1 cellular context compared by ENCODE assay signal in genomic region chrX:53713987-53714579, GRCh38.
TF ChIP-seq lines count a peak whose summit lies in the region.

No MANE protein-coding gene starts in this region.

TF ChIP-seq in K562, 482 proteins besides CTCF, POLR2A, EP300 and RAD21 (continued from another document):
- TF ChIP-seq, protein P1, sequence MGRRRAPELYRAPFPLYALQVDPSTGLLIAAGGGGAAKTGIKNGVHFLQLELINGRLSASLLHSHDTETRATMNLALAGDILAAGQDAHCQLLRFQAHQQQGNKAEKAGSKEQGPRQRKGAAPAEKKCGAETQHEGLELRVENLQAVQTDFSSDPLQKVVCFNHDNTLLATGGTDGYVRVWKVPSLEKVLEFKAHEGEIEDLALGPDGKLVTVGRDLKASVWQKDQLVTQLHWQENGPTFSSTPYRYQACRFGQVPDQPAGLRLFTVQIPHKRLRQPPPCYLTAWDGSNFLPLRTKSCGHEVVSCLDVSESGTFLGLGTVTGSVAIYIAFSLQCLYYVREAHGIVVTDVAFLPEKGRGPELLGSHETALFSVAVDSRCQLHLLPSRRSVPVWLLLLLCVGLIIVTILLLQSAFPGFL (CRISPR knock-in tag; IDR thresholded peaks at IDR 0.05): no peak
- TF ChIP-seq CEBPG (CRISPR knock-in tag; IDR thresholded peaks at IDR 0.05) (peak; percentile 37; the same call in 1 of the 2 replicates), CEBPG (tag; conservative IDR thresholded peaks at IDR 0.05 in 1 of 2, IDR thresholded peaks at IDR 0.05 in 1 of 2) (peak; percentile 85 to 95), ATF3 (IDR thresholded peaks at IDR 0.05) (peak; percentile 78), ATF3 (CRISPR knock-in tag; conservative IDR thresholded peaks at IDR 0.05) (no peak), SAFB (IDR thresholded peaks at IDR 0.05; ENCODE audit: borderline replicate concordance, low read depth, low read length) (no peak), ZNF184 (CRISPR knock-in tag; IDR thresholded peaks at IDR 0.05) (no peak), CEBPB (tag; IDR thresholded peaks at IDR 0.05) (peak; percentile 69; the same call in 1 of the 2 replicates), SIN3B (IDR thresholded peaks at IDR 0.05; ENCODE audit: low read depth) (no peak)
- TF ChIP-seq, protein P2, sequence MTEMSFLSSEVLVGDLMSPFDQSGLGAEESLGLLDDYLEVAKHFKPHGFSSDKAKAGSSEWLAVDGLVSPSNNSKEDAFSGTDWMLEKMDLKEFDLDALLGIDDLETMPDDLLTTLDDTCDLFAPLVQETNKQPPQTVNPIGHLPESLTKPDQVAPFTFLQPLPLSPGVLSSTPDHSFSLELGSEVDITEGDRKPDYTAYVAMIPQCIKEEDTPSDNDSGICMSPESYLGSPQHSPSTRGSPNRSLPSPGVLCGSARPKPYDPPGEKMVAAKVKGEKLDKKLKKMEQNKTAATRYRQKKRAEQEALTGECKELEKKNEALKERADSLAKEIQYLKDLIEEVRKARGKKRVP (CRISPR knock-in tag; IDR thresholded peaks at IDR 0.05): peak; percentile 74
- TF ChIP-seq, protein P3, sequence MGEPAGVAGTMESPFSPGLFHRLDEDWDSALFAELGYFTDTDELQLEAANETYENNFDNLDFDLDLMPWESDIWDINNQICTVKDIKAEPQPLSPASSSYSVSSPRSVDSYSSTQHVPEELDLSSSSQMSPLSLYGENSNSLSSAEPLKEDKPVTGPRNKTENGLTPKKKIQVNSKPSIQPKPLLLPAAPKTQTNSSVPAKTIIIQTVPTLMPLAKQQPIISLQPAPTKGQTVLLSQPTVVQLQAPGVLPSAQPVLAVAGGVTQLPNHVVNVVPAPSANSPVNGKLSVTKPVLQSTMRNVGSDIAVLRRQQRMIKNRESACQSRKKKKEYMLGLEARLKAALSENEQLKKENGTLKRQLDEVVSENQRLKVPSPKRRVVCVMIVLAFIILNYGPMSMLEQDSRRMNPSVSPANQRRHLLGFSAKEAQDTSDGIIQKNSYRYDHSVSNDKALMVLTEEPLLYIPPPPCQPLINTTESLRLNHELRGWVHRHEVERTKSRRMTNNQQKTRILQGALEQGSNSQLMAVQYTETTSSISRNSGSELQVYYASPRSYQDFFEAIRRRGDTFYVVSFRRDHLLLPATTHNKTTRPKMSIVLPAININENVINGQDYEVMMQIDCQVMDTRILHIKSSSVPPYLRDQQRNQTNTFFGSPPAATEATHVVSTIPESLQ (CRISPR knock-in tag; IDR thresholded peaks at IDR 0.05): no peak
